1 cellular context compared by ENCODE assay signal in genomic region chr2:28356095-28356911, GRCh38.
TF ChIP-seq lines count a peak whose summit lies in the region.

No MANE protein-coding gene starts in this region.

TF ChIP-seq in HepG2, 621 proteins besides CTCF, POLR2A, EP300 and RAD21 (continued from another document):
- 0 out of 2 replicates have a peak, but pooled peaks have one; percentile 39 for TF ChIP-seq ZNF574 (CRISPR knock-in tag; IDR thresholded peaks at IDR 0.05)
- TF ChIP-seq ZNF550 (CRISPR knock-in tag; IDR thresholded peaks at IDR 0.05; ENCODE audit: borderline replicate concordance): no peak
- no peak for TF ChIP-seq ZNF224 (CRISPR knock-in tag; IDR thresholded peaks at IDR 0.05)
- TF ChIP-seq, protein P1, sequence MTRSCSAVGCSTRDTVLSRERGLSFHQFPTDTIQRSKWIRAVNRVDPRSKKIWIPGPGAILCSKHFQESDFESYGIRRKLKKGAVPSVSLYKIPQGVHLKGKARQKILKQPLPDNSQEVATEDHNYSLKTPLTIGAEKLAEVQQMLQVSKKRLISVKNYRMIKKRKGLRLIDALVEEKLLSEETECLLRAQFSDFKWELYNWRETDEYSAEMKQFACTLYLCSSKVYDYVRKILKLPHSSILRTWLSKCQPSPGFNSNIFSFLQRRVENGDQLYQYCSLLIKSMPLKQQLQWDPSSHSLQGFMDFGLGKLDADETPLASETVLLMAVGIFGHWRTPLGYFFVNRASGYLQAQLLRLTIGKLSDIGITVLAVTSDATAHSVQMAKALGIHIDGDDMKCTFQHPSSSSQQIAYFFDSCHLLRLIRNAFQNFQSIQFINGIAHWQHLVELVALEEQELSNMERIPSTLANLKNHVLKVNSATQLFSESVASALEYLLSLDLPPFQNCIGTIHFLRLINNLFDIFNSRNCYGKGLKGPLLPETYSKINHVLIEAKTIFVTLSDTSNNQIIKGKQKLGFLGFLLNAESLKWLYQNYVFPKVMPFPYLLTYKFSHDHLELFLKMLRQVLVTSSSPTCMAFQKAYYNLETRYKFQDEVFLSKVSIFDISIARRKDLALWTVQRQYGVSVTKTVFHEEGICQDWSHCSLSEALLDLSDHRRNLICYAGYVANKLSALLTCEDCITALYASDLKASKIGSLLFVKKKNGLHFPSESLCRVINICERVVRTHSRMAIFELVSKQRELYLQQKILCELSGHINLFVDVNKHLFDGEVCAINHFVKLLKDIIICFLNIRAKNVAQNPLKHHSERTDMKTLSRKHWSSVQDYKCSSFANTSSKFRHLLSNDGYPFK (CRISPR knock-in tag; IDR thresholded peaks at IDR 0.05; ENCODE audit: borderline replicate concordance): 0 out of 2 replicates have a peak, but pooled peaks have one; percentile 34
- TF ChIP-seq ZNF800 (CRISPR knock-in tag; IDR thresholded peaks at IDR 0.05): 0 out of 2 replicates have a peak, but pooled peaks have one; percentile 60
- no peak for TF ChIP-seq ZSCAN9 (CRISPR knock-in tag; IDR thresholded peaks at IDR 0.05; ENCODE audit: borderline replicate concordance)
- TF ChIP-seq ZNF543 (CRISPR knock-in tag; IDR thresholded peaks at IDR 0.05): no peak
- 0 out of 2 replicates have a peak, but pooled peaks have one; percentile 40 for TF ChIP-seq MYC (CRISPR knock-in tag; IDR thresholded peaks at IDR 0.05; ENCODE audit: borderline replicate concordance)
- no peak for TF ChIP-seq ZNF614 (CRISPR knock-in tag; IDR thresholded peaks at IDR 0.05; ENCODE audit: borderline replicate concordance)
- 0 out of 2 replicates have a peak, but pooled peaks have one; percentile 36 for TF ChIP-seq BRD4 (CRISPR knock-in tag; IDR thresholded peaks at IDR 0.05)
- no peak for TF ChIP-seq JARID2 (CRISPR knock-in tag; IDR thresholded peaks at IDR 0.05; ENCODE audit: insufficient replicate concordance)
- no peak for TF ChIP-seq ZNF564 (CRISPR knock-in tag; IDR thresholded peaks at IDR 0.05)
- TF ChIP-seq SOX5 (CRISPR knock-in tag; IDR thresholded peaks at IDR 0.05; ENCODE audit: borderline replicate concordance): 0 out of 2 replicates have a peak, but pooled peaks have one; percentile 25
- peak; percentile 35; the same call in 1 of the 2 replicates for TF ChIP-seq ZFY (CRISPR knock-in tag; IDR thresholded peaks at IDR 0.05)
- TF ChIP-seq NRL (CRISPR knock-in tag; IDR thresholded peaks at IDR 0.05; ENCODE audit: borderline replicate concordance): 0 out of 2 replicates have a peak, but pooled peaks have one; percentile 2
- TF ChIP-seq KDM4B (CRISPR knock-in tag; IDR thresholded peaks at IDR 0.05): 0 out of 2 replicates have a peak, but pooled peaks have one; percentile 20
- TF ChIP-seq ISL2 (CRISPR knock-in tag; IDR thresholded peaks at IDR 0.05): 0 out of 2 replicates have a peak, but pooled peaks have one; percentile 28
- no peak for TF ChIP-seq CENPX (CRISPR knock-in tag; IDR thresholded peaks at IDR 0.05)
- TF ChIP-seq ZFX (CRISPR knock-in tag; IDR thresholded peaks at IDR 0.05; ENCODE audit: low read depth): peak; percentile 45; the same call in 1 of the 2 replicates
- TF ChIP-seq TP53 (CRISPR knock-in tag; conservative IDR thresholded peaks at IDR 0.05): no peak; the same call in 1 of the 2 replicates
- TF ChIP-seq, protein P2, sequence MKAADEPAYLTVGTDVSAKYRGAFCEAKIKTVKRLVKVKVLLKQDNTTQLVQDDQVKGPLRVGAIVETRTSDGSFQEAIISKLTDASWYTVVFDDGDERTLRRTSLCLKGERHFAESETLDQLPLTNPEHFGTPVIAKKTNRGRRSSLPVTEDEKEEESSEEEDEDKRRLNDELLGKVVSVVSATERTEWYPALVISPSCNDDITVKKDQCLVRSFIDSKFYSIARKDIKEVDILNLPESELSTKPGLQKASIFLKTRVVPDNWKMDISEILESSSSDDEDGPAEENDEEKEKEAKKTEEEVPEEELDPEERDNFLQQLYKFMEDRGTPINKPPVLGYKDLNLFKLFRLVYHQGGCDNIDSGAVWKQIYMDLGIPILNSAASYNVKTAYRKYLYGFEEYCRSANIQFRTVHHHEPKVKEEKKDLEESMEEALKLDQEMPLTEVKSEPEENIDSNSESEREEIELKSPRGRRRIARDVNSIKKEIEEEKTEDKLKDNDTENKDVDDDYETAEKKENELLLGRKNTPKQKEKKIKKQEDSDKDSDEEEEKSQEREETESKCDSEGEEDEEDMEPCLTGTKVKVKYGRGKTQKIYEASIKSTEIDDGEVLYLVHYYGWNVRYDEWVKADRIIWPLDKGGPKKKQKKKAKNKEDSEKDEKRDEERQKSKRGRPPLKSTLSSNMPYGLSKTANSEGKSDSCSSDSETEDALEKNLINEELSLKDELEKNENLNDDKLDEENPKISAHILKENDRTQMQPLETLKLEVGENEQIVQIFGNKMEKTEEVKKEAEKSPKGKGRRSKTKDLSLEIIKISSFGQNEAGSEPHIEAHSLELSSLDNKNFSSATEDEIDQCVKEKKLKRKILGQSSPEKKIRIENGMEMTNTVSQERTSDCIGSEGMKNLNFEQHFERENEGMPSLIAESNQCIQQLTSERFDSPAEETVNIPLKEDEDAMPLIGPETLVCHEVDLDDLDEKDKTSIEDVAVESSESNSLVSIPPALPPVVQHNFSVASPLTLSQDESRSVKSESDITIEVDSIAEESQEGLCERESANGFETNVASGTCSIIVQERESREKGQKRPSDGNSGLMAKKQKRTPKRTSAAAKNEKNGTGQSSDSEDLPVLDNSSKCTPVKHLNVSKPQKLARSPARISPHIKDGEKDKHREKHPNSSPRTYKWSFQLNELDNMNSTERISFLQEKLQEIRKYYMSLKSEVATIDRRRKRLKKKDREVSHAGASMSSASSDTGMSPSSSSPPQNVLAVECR (CRISPR knock-in tag; IDR thresholded peaks at IDR 0.05; ENCODE audit: borderline replicate concordance): peak; percentile 41; the same call in 1 of the 2 replicates
- TF ChIP-seq TEAD3 (CRISPR knock-in tag; optimal IDR thresholded peaks at IDR 0.05; ENCODE audit: borderline replicate concordance): peak; percentile 25
- 0 out of 2 replicates have a peak, but pooled peaks have one; percentile 19 for TF ChIP-seq ZNF792 (CRISPR knock-in tag; IDR thresholded peaks at IDR 0.05)
- peak; percentile 64; the same call in 1 of the 2 replicates for TF ChIP-seq NFKB2 (CRISPR knock-in tag; IDR thresholded peaks at IDR 0.05; ENCODE audit: borderline replicate concordance)
- no peak for TF ChIP-seq ZNF431 (CRISPR knock-in tag; IDR thresholded peaks at IDR 0.05; ENCODE audit: borderline replicate concordance, low read depth)
- peak; percentile 54 for TF ChIP-seq XRCC5 (optimal IDR thresholded peaks at IDR 0.05; ENCODE audit: low read length)
- peak; percentile 38 for TF ChIP-seq UBTF (CRISPR knock-in tag; IDR thresholded peaks at IDR 0.05)
- no peak for TF ChIP-seq MAFF (IDR thresholded peaks at IDR 0.05; ENCODE audit: low read depth, low read length)
- TF ChIP-seq ZNF850 (CRISPR knock-in tag; conservative IDR thresholded peaks at IDR 0.05): no peak
- no peak for TF ChIP-seq ZNF691 (CRISPR knock-in tag; IDR thresholded peaks at IDR 0.05; ENCODE audit: borderline replicate concordance, low read depth)
- TF ChIP-seq ZMYM2 (CRISPR knock-in tag; IDR thresholded peaks at IDR 0.05): no peak
- 0 out of 2 replicates have a peak, but pooled peaks have one; percentile 15 for TF ChIP-seq ZNF331 (CRISPR knock-in tag; IDR thresholded peaks at IDR 0.05)
- TF ChIP-seq ZNF572 (CRISPR knock-in tag; IDR thresholded peaks at IDR 0.05): no peak
- TF ChIP-seq SMAD3 (CRISPR knock-in tag; IDR thresholded peaks at IDR 0.05): no peak
- 0 out of 2 replicates have a peak, but pooled peaks have one; percentile 28 for TF ChIP-seq SAP130 (CRISPR knock-in tag; IDR thresholded peaks at IDR 0.05; ENCODE audit: low read depth)
- TF ChIP-seq TFAP4 (IDR thresholded peaks at IDR 0.05; ENCODE audit: borderline replicate concordance, low read depth): peak; percentile 34; the same call in 1 of the 2 replicates
- TF ChIP-seq NCOA1 (CRISPR knock-in tag; IDR thresholded peaks at IDR 0.05): peak; percentile 49; the same call in 1 of the 2 replicates
- no peak for TF ChIP-seq ZNF274 (CRISPR knock-in tag; IDR thresholded peaks at IDR 0.05)
